ENCODE assay signal across 20 cellular contexts in genomic region chr2:190683802-190684201, GRCh38. TPM values are rescaled to one million over a fixed set of nuclear protein-coding genes. Genes with fewer than 3 reads are reported as not detected.
A peak's percentile ranks its signal among the peaks of the same experiment; 100 is the strongest.
DNase-seq lines count a peak whose midpoint lies in the region; ATAC-seq, FAIRE-seq and TF ChIP-seq lines count a peak whose summit lies in the region.
"Had no signal": no experiment of that assay in that cellular context is flagged by ENCODE, and none has a peak within 500 bp of the region (broad histone marks: within the 10 kb centered on the region; RNA-seq: fewer than 3 reads in every experiment).

No MANE protein-coding gene starts in this region.

- H3K27ac ChIP-seq in heart right ventricle = peak overlapping the region in 4 of 10 donors; percentile 20 to 62 (median 28)
- H3K27ac ChIP-seq in HepG2 (ENCODE audit: extremely low read length, insufficient read depth, low read length) = no peak overlapping the region
- H3K27ac ChIP-seq: BLaER1, hepatocyte, parathyroid adenoma, testis had no signal

- H3K36me3 ChIP-seq in heart right ventricle (peaks cover 0 to 72% (median 24%) of the 10 kb centered on the region in 9 donors), HepG2 (replicated peaks in 1 of 2; ENCODE audit: control insufficient read depth in 1 of 2, insufficient read depth in 2 of 2, low read length in 2 of 2) (peaks cover 5 to 47% of the 10 kb centered on the region in 2 experiments)

- FAIRE-seq in HepG2 (lab: Jason Lieb, UNC) = no peak
- FAIRE-seq in RCC 7860 (lab: Jason Lieb, UNC) = no peak
- FAIRE-seq: keratinocyte had no signal

- CTCF ChIA-PET in HepG2 (lab: Yijun Ruan, JAX; ENCODE audit: low intra/inter-chr PET ratio, low total read pairs) = no interaction called here

- peak in 5 of 8 donors; percentile 19 to 69 (median 59) for ATAC-seq in heart right ventricle
- ATAC-seq in left colon = peak; percentile 45
- ATAC-seq in HepG2 = no peak
- ATAC-seq: naive thymus-derived CD8-positive, alpha-beta T cell; stimulated activated memory B cell treated with anti-CD40 and anti-IgM and Interleukin-4, amounts not matched to agents 10 μg/mL and 1 μg/mL and 100 μg/mL, for 72 hours had no signal

- intact Hi-C loops in heart right ventricle (cut with DNase I) = loop anchor here in 2 of 10 donors (10.0 kb wide), 2 partner anchors 279 to 289 kb away; partner anchors contain the start of gene MFSD6 (in 1 of the 2)
- intact Hi-C loops in cardiac septum (cut with DNase I) = no loop called here
- intact Hi-C loops in left colon (cut with DNase I, micrococcal nuclease) = no loop called here
- intact Hi-C loops in HepG2 (cut with micrococcal nuclease; ENCODE audit: unreplicated experiment) = loop anchor here (10.0 kb wide), 1 partner anchor 599 kb away; no protein-coding TSS in a partner anchor

- no peak overlapping the region for H3K4me2 ChIP-seq in HepG2 (ENCODE audit: low read depth, low read length)
- H3K4me2 ChIP-seq: BLaER1, hepatocyte had no signal

- TF ChIP-seq EP300 in HepG2 (IDR thresholded peaks at IDR 0.05; ENCODE audit: low read depth in 2 of 2, low read length in 2 of 2) (no peak), HepG2 (CRISPR knock-in tag; IDR thresholded peaks at IDR 0.05; ENCODE audit: borderline replicate concordance) (no peak)

- TF ChIP-seq POLR2A in HepG2 (IDR thresholded peaks at IDR 0.05; ENCODE audit: insufficient read depth in 1 of 2, low read depth in 2 of 2, low read length in 2 of 2) = no peak

- TF ChIP-seq CTCF in heart right ventricle (IDR thresholded peaks at IDR 0.05) (no peak), HepG2 (CRISPR knock-in tag; IDR thresholded peaks at IDR 0.05) (no peak)

- H3K4me3 ChIP-seq in heart right ventricle (no peak overlapping the region), HepG2 (replicated peaks in 1 of 3; ENCODE audit: insufficient read depth in 1 of 3, low read depth in 2 of 3, low read length in 3 of 3) (no peak overlapping the region)
- H3K4me3 ChIP-seq: BLaER1, hepatocyte, testis had no signal

- WGBS in heart right ventricle, 2 donors = 66 to 71% methylated on average over 3 of the region's 3 CpGs
- 97% methylated on average over 3 of the region's 3 CpGs for WGBS in HepG2 (ENCODE audit: low lambda C conversion rate)

- H2AFZ ChIP-seq in HepG2 (ENCODE audit: low read length) = no peak overlapping the region
- H2AFZ ChIP-seq: hepatocyte, parathyroid adenoma had no signal

- POLR2A ChIA-PET in HepG2 (lab: Yijun Ruan, JAX) = no interaction called here

- in situ Hi-C loops in HepG2 (cut with HindIII; ENCODE audit: extremely low pct_ligation_motif_present, low pct_unique_long_range_greater_than_20kb) = no loop called here

- H3K9me3 ChIP-seq in heart right ventricle (no peaks in the 10 kb centered on the region), HepG2 (ENCODE audit: low read length) (no peaks in the 10 kb centered on the region)
- H3K9me3 ChIP-seq: BLaER1, testis had no signal

- TF ChIP-seq RAD21 in HepG2 (CRISPR knock-in tag; IDR thresholded peaks at IDR 0.05) = no peak

- no peaks in the 10 kb centered on the region for H3K27me3 ChIP-seq in heart right ventricle
- no peaks in the 10 kb centered on the region for H3K27me3 ChIP-seq in HepG2 (ENCODE audit: control insufficient read depth in 1 of 2, insufficient read depth in 2 of 2, low read length in 2 of 2)
- H3K27me3 ChIP-seq: BLaER1, hepatocyte, testis had no signal

- DNase-seq in heart right ventricle (no peak), cardiac septum (ENCODE audit: low spot score) (no peak), brain pericyte (ENCODE audit: low read depth, low spot score) (peak; percentile 80), left colon (no peak), stromal cell of bone marrow (ENCODE audit: low read depth) (peak; percentile 25), HepG2 (ENCODE audit: low spot score) (no peak), RCC 7860 (ENCODE audit: low spot score) (no peak), NCI-H69 (lab: John Stamatoyannopoulos, UW) (no peak)
- DNase-seq: activated naive CD4-positive, alpha-beta T cell treated with anti-CD3 and anti-CD28 coated beads, Interleukin-2, amount 10 ng/mL, durations not matched to agents 7 days and 5 days; activated T-cell treated with anti-CD3 and anti-CD28 coated beads, Interleukin-2, amount 50 U/mL, for 48 hours; anterior cingulate cortex; HFFc6; naive thymus-derived CD8-positive, alpha-beta T cell; stimulated activated CD4-positive, alpha-beta T cell treated with anti-CD3 and anti-CD28 coated beads, Interleukin-1b, Interleukin-23, amount 100 ng/mL, for 48 hours; testis had no signal

- H3K9ac ChIP-seq in HepG2 (ENCODE audit: insufficient read depth, low read depth, low read length) = no peak overlapping the region
- H3K9ac ChIP-seq: BLaER1, parathyroid adenoma had no signal

- H3K79me2 ChIP-seq in HepG2 (ENCODE audit: insufficient read depth, low read length) = no peaks in the 10 kb centered on the region
- H3K79me2 ChIP-seq: hepatocyte, parathyroid adenoma had no signal

- H4K20me1 ChIP-seq in HepG2 (ENCODE audit: insufficient read depth, low read length) = no peaks in the 10 kb centered on the region
- H4K20me1 ChIP-seq: BLaER1 had no signal

- BruUV-seq in HepG2 (replicated peaks; lab: Mats Ljungman, UMichigan) = no TSS peak

- H3K4me1 ChIP-seq in heart right ventricle = peaks cover 0 to 59% (median 8%) of the 10 kb centered on the region in 9 donors
- peaks cover 9% of the 10 kb centered on the region; the same call in 1 of the 2 replicates for H3K4me1 ChIP-seq in HepG2 (ENCODE audit: insufficient read depth, low read length)
- H3K4me1 ChIP-seq: parathyroid adenoma, testis had no signal

TF ChIP-seq in HepG2, 621 proteins besides CTCF, POLR2A, EP300 and RAD21 (continues in another document):
- TF ChIP-seq IRX3 (CRISPR knock-in tag; IDR thresholded peaks at IDR 0.05; ENCODE audit: borderline replicate concordance, low read depth) = no peak
- no peak for TF ChIP-seq RARA (CRISPR knock-in tag; IDR thresholded peaks at IDR 0.05)
- no peak for TF ChIP-seq PTBP1 (IDR thresholded peaks at IDR 0.05; ENCODE audit: low read depth, low read length, poor library complexity, severe bottlenecking)
- TF ChIP-seq ZFY (CRISPR knock-in tag; IDR thresholded peaks at IDR 0.05) = no peak
- TF ChIP-seq FUBP1 (CRISPR knock-in tag; IDR thresholded peaks at IDR 0.05; ENCODE audit: borderline replicate concordance) = no peak
- no peak for TF ChIP-seq ZNF784 (CRISPR knock-in tag; IDR thresholded peaks at IDR 0.05; ENCODE audit: borderline replicate concordance)
- TF ChIP-seq FLYWCH1 (CRISPR knock-in tag; IDR thresholded peaks at IDR 0.05) = no peak
- no peak for TF ChIP-seq ZNF33B (CRISPR knock-in tag; IDR thresholded peaks at IDR 0.05)

RNA-seq across cellular contexts. Expression of gene NAB1, which starts 34.9 kb away (rescaled TPM):
- 10 to 100 TPM; 22.7 to 41.5 (median 28.4) TPM for total RNA-seq in heart right ventricle
- 10 to 100 TPM in 1 of 2 donors, 1 to 10 TPM in 1; 9.3 to 18.9 TPM for polyA plus RNA-seq in heart right ventricle
- 35.4 TPM for total RNA-seq in cardiac septum
- total RNA-seq in left colon = 10 to 100 TPM; 21.9 to 30.9 TPM
- 46.0 and 51.2 TPM in 2 replicates for total RNA-seq in HepG2 (2016; rRNA removed; fragmentation: Illumina TruSeq; extraction: Trizol)
- total RNA-seq in HepG2 (2016; cell fraction: cytosol; rRNA removed; fragmentation: Illumina TruSeq; extraction: Trizol; ENCODE audit: low read depth) = 139 and 176 TPM in 2 replicates
- total RNA-seq in HepG2 (2016; cell fraction: insoluble cytoplasmic fraction; rRNA removed; fragmentation: Illumina TruSeq; extraction: Trizol) = 49.6 and 52.0 TPM in 2 replicates
- 123 and 139 TPM in 2 replicates for total RNA-seq in HepG2 (2016; cell fraction: membrane; rRNA removed; fragmentation: Illumina TruSeq; extraction: Trizol)
- total RNA-seq in HepG2 (2016; cell fraction: nucleus; rRNA removed; fragmentation: Illumina TruSeq; extraction: Trizol) = 44.1 and 50.2 TPM in 2 replicates
- 19.6 and 24.5 TPM in 2 replicates for polyA plus RNA-seq in HepG2 (2011; rRNA removed)
- polyA plus RNA-seq in HepG2 (2011; cell fraction: cytosol; rRNA removed) = 9.0 and 11.6 TPM in 2 replicates
- 38.8 and 42.4 TPM in 2 replicates for polyA plus RNA-seq in HepG2 (2011; cell fraction: nucleus; rRNA removed)
- 23.4 and 23.6 TPM in 2 replicates for polyA plus RNA-seq in HepG2 (2012)
- polyA plus RNA-seq in HepG2 (2016; cell fraction: cytosol; fragmentation: Illumina TruSeq; extraction: Trizol; ENCODE audit: low read depth) = 7.2 and 7.4 TPM in 2 replicates
- 43.9 and 45.3 TPM in 2 replicates for polyA plus RNA-seq in HepG2 (2016; cell fraction: insoluble cytoplasmic fraction; fragmentation: Illumina TruSeq; extraction: Trizol; ENCODE audit: low read depth)
- 24.2 and 27.5 TPM in 2 replicates for polyA plus RNA-seq in HepG2 (2016; cell fraction: membrane; fragmentation: Illumina TruSeq; extraction: Trizol; ENCODE audit: low read depth)
- polyA plus RNA-seq in HepG2 (2016; cell fraction: nucleus; fragmentation: Illumina TruSeq; extraction: Trizol; ENCODE audit: insufficient read depth, low read depth) = 72.5 and 83.7 TPM in 2 replicates
- polyA minus RNA-seq in HepG2 (2011; rRNA and poly(A)+ RNA removed; ENCODE audit: low replicate concordance) = 18.6 and 50.1 TPM in 2 replicates
- polyA minus RNA-seq in HepG2 (2011; cell fraction: cytosol; rRNA and poly(A)+ RNA removed) = 28.5 and 29.1 TPM in 2 replicates
- polyA minus RNA-seq in HepG2 (2011; cell fraction: nucleus; rRNA and poly(A)+ RNA removed) = 33.7 and 45.5 TPM in 2 replicates

Comparison
In these comparisons a context has a peak if more than half of its experiments do, and no peak if none do; other contexts are left out.
1. DNase-seq: peak in brain pericyte (single experiment) and stromal cell of bone marrow (single experiment); none in heart right ventricle (0 of 2), cardiac septum (single experiment), left colon (0 of 2), HepG2 (single experiment), RCC 7860 (single experiment) and NCI-H69 (single experiment).